ENCODE assay signal across 2 cellular contexts in genomic region chr11:76085321-76085720, GRCh38.
TF ChIP-seq lines count a peak whose summit lies in the region.

No MANE protein-coding gene starts in this region.

TF ChIP-seq in IMR-90, 13 proteins besides CTCF, POLR2A, EP300 and RAD21 (continued from another document):
- TF ChIP-seq USF2 (IDR thresholded peaks at IDR 0.05; ENCODE audit: low read depth, low read length) (no peak), MAFK (IDR thresholded peaks at IDR 0.05; ENCODE audit: low read depth, low read length) (no peak), BHLHE40 (IDR thresholded peaks at IDR 0.05; ENCODE audit: low read depth, low read length) (no peak), ELK1 (IDR thresholded peaks at IDR 0.05; ENCODE audit: borderline replicate concordance, low read depth, low read length) (no peak), CEBPB (IDR thresholded peaks at IDR 0.05; ENCODE audit: low read depth, low read length) (no peak), MXI1 (IDR thresholded peaks at IDR 0.05; ENCODE audit: borderline replicate concordance, low read depth, low read length) (no peak), FOS (IDR thresholded peaks at IDR 0.05; ENCODE audit: low read depth, low read length) (no peak), CHD1 (IDR thresholded peaks at IDR 0.05; ENCODE audit: low read depth, low read length) (no peak)

TF ChIP-seq in neural cell, 6 proteins besides CTCF, POLR2A, EP300 and RAD21 (continued from another document):
- TF ChIP-seq REST (IDR thresholded peaks at IDR 0.05; ENCODE audit: borderline replicate concordance), result no peak
- TF ChIP-seq MXI1 (conservative IDR thresholded peaks at IDR 0.05; ENCODE audit: poor library complexity, severe bottlenecking), result no peak
